ENCODE assay signal across 1 cellular context in the genomic region with DNA sequence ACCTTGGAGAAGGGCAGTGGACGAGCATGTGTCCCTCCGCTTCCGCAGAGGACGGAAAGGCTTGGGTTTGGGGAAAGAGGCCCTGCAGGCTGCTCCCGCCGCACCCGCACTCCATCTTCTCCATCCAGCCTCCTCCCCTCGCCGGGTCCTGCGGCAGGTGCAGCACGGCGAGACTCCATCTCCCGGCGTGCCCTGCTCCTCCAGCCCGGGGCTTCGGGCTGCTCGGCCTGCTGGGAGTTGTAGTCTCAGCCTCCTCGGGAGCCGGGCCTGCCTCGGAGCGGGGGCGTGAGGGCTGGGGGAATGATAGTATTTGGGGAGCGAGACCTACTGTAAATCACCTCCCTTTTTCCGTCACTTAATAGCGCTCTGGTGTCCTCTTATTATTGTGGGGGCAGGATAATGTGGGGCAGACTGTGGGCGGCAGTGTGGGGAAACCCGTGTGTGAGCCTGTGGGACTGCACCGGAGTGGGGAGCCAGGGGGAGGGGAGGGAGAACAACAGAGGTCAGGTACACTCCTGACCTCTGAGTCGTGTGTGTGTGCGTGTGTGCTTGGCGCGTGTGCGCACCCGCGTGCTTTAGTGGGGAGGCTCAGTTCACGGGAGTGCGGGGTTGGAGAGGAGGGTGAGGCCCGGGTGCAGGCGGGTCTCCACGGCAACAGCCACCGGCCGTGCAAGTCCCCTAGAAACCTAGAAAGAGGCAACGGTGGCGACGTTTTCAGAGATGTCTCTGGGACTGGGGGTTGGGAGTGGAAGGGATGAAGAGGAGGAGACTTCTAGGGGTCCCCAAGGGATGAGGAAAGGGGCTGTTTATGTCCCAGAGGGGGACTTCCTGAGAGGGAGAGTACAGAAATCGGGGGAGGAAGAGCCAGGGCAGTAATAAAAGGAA.
A peak's percentile ranks its signal among the peaks of the same experiment; 100 is the strongest.
TF ChIP-seq lines count a peak whose summit lies in the region.

No MANE protein-coding gene starts in this region.

TF ChIP-seq in HepG2, 621 proteins besides CTCF, POLR2A, EP300 and RAD21 (continued from another document and continues in another):
- 0 out of 2 replicates have a peak, but pooled peaks have one; percentile 32 for TF ChIP-seq NFYB (CRISPR knock-in tag; IDR thresholded peaks at IDR 0.05)
- TF ChIP-seq, protein P1, sequence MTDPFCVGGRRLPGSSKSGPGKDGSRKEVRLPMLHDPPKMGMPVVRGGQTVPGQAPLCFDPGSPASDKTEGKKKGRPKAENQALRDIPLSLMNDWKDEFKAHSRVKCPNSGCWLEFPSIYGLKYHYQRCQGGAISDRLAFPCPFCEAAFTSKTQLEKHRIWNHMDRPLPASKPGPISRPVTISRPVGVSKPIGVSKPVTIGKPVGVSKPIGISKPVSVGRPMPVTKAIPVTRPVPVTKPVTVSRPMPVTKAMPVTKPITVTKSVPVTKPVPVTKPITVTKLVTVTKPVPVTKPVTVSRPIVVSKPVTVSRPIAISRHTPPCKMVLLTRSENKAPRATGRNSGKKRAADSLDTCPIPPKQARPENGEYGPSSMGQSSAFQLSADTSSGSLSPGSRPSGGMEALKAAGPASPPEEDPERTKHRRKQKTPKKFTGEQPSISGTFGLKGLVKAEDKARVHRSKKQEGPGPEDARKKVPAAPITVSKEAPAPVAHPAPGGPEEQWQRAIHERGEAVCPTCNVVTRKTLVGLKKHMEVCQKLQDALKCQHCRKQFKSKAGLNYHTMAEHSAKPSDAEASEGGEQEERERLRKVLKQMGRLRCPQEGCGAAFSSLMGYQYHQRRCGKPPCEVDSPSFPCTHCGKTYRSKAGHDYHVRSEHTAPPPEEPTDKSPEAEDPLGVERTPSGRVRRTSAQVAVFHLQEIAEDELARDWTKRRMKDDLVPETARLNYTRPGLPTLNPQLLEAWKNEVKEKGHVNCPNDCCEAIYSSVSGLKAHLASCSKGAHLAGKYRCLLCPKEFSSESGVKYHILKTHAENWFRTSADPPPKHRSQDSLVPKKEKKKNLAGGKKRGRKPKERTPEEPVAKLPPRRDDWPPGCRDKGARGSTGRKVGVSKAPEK (CRISPR knock-in tag; IDR thresholded peaks at IDR 0.05; ENCODE audit: borderline replicate concordance) = peak; percentile 69; the same call in 1 of the 2 replicates
- TF ChIP-seq ZNF780A (CRISPR knock-in tag; IDR thresholded peaks at IDR 0.05) = 0 out of 2 replicates have a peak, but pooled peaks have one; percentile 64
- TF ChIP-seq, protein P2, sequence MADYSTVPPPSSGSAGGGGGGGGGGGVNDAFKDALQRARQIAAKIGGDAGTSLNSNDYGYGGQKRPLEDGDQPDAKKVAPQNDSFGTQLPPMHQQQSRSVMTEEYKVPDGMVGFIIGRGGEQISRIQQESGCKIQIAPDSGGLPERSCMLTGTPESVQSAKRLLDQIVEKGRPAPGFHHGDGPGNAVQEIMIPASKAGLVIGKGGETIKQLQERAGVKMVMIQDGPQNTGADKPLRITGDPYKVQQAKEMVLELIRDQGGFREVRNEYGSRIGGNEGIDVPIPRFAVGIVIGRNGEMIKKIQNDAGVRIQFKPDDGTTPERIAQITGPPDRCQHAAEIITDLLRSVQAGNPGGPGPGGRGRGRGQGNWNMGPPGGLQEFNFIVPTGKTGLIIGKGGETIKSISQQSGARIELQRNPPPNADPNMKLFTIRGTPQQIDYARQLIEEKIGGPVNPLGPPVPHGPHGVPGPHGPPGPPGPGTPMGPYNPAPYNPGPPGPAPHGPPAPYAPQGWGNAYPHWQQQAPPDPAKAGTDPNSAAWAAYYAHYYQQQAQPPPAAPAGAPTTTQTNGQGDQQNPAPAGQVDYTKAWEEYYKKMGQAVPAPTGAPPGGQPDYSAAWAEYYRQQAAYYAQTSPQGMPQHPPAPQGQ (CRISPR knock-in tag; IDR thresholded peaks at IDR 0.05; ENCODE audit: borderline replicate concordance) = no peak
- TF ChIP-seq HIVEP1 (CRISPR knock-in tag; IDR thresholded peaks at IDR 0.05) = peak; percentile 12; the same call in 1 of the 2 replicates
- TF ChIP-seq, protein P3, sequence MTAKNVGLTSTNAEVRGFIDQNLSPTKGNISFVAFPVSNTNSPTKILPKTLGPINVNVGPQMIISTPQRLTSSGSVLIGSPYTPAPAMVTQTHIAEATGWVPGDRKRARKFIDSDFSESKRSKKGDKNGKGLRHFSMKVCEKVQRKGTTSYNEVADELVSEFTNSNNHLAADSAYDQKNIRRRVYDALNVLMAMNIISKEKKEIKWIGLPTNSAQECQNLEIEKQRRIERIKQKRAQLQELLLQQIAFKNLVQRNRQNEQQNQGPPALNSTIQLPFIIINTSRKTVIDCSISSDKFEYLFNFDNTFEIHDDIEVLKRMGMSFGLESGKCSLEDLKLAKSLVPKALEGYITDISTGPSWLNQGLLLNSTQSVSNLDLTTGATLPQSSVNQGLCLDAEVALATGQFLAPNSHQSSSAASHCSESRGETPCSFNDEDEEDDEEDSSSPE (CRISPR knock-in tag; IDR thresholded peaks at IDR 0.05) = peak; percentile 54; the same call in 1 of the 2 replicates
- TF ChIP-seq, protein P4, sequence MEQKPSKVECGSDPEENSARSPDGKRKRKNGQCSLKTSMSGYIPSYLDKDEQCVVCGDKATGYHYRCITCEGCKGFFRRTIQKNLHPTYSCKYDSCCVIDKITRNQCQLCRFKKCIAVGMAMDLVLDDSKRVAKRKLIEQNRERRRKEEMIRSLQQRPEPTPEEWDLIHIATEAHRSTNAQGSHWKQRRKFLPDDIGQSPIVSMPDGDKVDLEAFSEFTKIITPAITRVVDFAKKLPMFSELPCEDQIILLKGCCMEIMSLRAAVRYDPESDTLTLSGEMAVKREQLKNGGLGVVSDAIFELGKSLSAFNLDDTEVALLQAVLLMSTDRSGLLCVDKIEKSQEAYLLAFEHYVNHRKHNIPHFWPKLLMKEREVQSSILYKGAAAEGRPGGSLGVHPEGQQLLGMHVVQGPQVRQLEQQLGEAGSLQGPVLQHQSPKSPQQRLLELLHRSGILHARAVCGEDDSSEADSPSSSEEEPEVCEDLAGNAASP (CRISPR knock-in tag; IDR thresholded peaks at IDR 0.05; ENCODE audit: borderline replicate concordance) = peak; percentile 52; the same call in 1 of the 2 replicates
- TF ChIP-seq NKX3-1 (CRISPR knock-in tag; IDR thresholded peaks at IDR 0.05) = no peak
- TF ChIP-seq JDP2 (CRISPR knock-in tag; IDR thresholded peaks at IDR 0.05; ENCODE audit: borderline replicate concordance) = no peak
- TF ChIP-seq, protein P5, sequence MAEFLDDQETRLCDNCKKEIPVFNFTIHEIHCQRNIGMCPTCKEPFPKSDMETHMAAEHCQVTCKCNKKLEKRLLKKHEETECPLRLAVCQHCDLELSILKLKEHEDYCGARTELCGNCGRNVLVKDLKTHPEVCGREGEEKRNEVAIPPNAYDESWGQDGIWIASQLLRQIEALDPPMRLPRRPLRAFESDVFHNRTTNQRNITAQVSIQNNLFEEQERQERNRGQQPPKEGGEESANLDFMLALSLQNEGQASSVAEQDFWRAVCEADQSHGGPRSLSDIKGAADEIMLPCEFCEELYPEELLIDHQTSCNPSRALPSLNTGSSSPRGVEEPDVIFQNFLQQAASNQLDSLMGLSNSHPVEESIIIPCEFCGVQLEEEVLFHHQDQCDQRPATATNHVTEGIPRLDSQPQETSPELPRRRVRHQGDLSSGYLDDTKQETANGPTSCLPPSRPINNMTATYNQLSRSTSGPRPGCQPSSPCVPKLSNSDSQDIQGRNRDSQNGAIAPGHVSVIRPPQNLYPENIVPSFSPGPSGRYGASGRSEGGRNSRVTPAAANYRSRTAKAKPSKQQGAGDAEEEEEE (CRISPR knock-in tag; IDR thresholded peaks at IDR 0.05; ENCODE audit: borderline replicate concordance) = peak; percentile 77; the same call in 1 of the 2 replicates
- TF ChIP-seq, protein P6, sequence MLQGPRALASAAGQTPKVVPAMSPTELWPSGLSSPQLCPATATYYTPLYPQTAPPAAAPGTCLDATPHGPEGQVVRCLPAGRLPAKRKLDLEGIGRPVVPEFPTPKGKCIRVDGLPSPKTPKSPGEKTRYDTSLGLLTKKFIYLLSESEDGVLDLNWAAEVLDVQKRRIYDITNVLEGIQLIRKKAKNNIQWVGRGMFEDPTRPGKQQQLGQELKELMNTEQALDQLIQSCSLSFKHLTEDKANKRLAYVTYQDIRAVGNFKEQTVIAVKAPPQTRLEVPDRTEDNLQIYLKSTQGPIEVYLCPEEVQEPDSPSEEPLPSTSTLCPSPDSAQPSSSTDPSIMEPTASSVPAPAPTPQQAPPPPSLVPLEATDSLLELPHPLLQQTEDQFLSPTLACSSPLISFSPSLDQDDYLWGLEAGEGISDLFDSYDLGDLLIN (CRISPR knock-in tag; IDR thresholded peaks at IDR 0.05; ENCODE audit: borderline replicate concordance) = no peak
- 0 out of 2 replicates have a peak, but pooled peaks have one; percentile 18 for TF ChIP-seq PAX8 (CRISPR knock-in tag; IDR thresholded peaks at IDR 0.05; ENCODE audit: borderline replicate concordance)
- TF ChIP-seq HDAC2 (CRISPR knock-in tag; IDR thresholded peaks at IDR 0.05) = peak; percentile 46; the same call in 1 of the 2 replicates
- TF ChIP-seq HCFC1 (IDR thresholded peaks at IDR 0.05; ENCODE audit: low read depth, low read length) = peak; percentile 98
- TF ChIP-seq, protein P7, sequence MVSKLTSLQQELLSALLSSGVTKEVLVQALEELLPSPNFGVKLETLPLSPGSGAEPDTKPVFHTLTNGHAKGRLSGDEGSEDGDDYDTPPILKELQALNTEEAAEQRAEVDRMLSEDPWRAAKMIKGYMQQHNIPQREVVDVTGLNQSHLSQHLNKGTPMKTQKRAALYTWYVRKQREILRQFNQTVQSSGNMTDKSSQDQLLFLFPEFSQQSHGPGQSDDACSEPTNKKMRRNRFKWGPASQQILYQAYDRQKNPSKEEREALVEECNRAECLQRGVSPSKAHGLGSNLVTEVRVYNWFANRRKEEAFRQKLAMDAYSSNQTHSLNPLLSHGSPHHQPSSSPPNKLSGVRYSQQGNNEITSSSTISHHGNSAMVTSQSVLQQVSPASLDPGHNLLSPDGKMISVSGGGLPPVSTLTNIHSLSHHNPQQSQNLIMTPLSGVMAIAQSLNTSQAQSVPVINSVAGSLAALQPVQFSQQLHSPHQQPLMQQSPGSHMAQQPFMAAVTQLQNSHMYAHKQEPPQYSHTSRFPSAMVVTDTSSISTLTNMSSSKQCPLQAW (CRISPR knock-in tag; IDR thresholded peaks at IDR 0.05) = peak; percentile 74
- TF ChIP-seq NR2F1 (CRISPR knock-in tag; IDR thresholded peaks at IDR 0.05) = 0 out of 4 replicates have a peak, but pooled peaks of 1 of the 2 experiments have one; percentile 12
- TF ChIP-seq ZNF589 (CRISPR knock-in tag; conservative IDR thresholded peaks at IDR 0.05) = 0 out of 2 replicates have a peak, but pooled peaks have one; percentile 26
- 0 out of 2 replicates have a peak, but pooled peaks have one; percentile 26 for TF ChIP-seq ZNF337 (CRISPR knock-in tag; IDR thresholded peaks at IDR 0.05; ENCODE audit: borderline replicate concordance, low read depth)
- TF ChIP-seq ATRX (CRISPR knock-in tag; IDR thresholded peaks at IDR 0.05; ENCODE audit: borderline replicate concordance) = no peak
- peak; percentile 64; the same call in 1 of the 2 replicates for TF ChIP-seq YEATS2 (CRISPR knock-in tag; IDR thresholded peaks at IDR 0.05; ENCODE audit: borderline replicate concordance)
- TF ChIP-seq NFE2 (CRISPR knock-in tag; IDR thresholded peaks at IDR 0.05) = no peak
- TF ChIP-seq DNMT1 (CRISPR knock-in tag; IDR thresholded peaks at IDR 0.05) = no peak; the same call in none of the 2 replicates
- TF ChIP-seq ZFP62 (CRISPR knock-in tag; IDR thresholded peaks at IDR 0.05) = no peak
- TF ChIP-seq GTF3A (CRISPR knock-in tag; conservative IDR thresholded peaks at IDR 0.05) = peak; percentile 35; the same call in 1 of the 2 replicates
- TF ChIP-seq ZNF350 (CRISPR knock-in tag; IDR thresholded peaks at IDR 0.05; ENCODE audit: borderline replicate concordance, low read depth) = peak; percentile 34; the same call in 1 of the 2 replicates
- TF ChIP-seq PHF21A (CRISPR knock-in tag; IDR thresholded peaks at IDR 0.05) = peak; percentile 70
- no peak for TF ChIP-seq PHF5A (CRISPR knock-in tag; IDR thresholded peaks at IDR 0.05; ENCODE audit: low read depth, unreplicated experiment)
- no peak; the same call in 1 of the 2 replicates for TF ChIP-seq BRD4 (CRISPR knock-in tag; IDR thresholded peaks at IDR 0.05)
- peak; percentile 14; the same call in 1 of the 2 replicates for TF ChIP-seq ZNF44 (CRISPR knock-in tag; IDR thresholded peaks at IDR 0.05)
- peak; percentile 50; the same call in 1 of the 2 replicates for TF ChIP-seq ZNF788 (CRISPR knock-in tag; IDR thresholded peaks at IDR 0.05; ENCODE audit: borderline replicate concordance)
- TF ChIP-seq, protein P8, sequence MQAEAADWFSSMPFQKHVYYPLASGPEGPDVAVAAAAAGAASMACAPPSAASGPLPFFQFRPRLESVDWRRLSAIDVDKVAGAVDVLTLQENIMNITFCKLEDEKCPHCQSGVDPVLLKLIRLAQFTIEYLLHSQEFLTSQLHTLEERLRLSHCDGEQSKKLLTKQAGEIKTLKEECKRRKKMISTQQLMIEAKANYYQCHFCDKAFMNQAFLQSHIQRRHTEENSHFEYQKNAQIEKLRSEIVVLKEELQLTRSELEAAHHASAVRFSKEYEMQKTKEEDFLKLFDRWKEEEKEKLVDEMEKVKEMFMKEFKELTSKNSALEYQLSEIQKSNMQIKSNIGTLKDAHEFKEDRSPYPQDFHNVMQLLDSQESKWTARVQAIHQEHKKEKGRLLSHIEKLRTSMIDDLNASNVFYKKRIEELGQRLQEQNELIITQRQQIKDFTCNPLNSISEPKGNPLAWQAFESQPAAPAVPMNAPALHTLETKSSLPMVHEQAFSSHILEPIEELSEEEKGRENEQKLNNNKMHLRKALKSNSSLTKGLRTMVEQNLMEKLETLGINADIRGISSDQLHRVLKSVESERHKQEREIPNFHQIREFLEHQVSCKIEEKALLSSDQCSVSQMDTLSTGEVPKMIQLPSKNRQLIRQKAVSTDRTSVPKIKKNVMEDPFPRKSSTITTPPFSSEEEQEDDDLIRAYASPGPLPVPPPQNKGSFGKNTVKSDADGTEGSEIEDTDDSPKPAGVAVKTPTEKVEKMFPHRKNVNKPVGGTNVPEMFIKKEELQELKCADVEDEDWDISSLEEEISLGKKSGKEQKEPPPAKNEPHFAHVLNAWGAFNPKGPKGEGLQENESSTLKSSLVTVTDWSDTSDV (CRISPR knock-in tag; IDR thresholded peaks at IDR 0.05) = no peak
- peak; percentile 85 for TF ChIP-seq SRSF1 (optimal IDR thresholded peaks at IDR 0.05; ENCODE audit: low read depth, low read length)
- TF ChIP-seq ARID2 (CRISPR knock-in tag; IDR thresholded peaks at IDR 0.05; ENCODE audit: borderline replicate concordance) = no peak
- TF ChIP-seq HDAC1 (CRISPR knock-in tag; IDR thresholded peaks at IDR 0.05) = peak; percentile 81
- TF ChIP-seq ZNF816 (CRISPR knock-in tag; IDR thresholded peaks at IDR 0.05; ENCODE audit: borderline replicate concordance) = 0 out of 2 replicates have a peak, but pooled peaks have one; percentile 13
- TF ChIP-seq SYNCRIP (IDR thresholded peaks at IDR 0.05; ENCODE audit: insufficient read depth, low read depth, low read length) = no peak
- 0 out of 2 replicates have a peak, but pooled peaks have one; percentile 35 for TF ChIP-seq RFX3 (CRISPR knock-in tag; IDR thresholded peaks at IDR 0.05)
- TF ChIP-seq PHF8 (CRISPR knock-in tag; IDR thresholded peaks at IDR 0.05) = peak; percentile 54; the same call in 1 of the 2 replicates
- TF ChIP-seq ZNF343 (CRISPR knock-in tag; IDR thresholded peaks at IDR 0.05) = 0 out of 2 replicates have a peak, but pooled peaks have one; percentile 69
- TF ChIP-seq TBL1XR1 (IDR thresholded peaks at IDR 0.05; ENCODE audit: borderline replicate concordance, low read length, partially characterized antibody) = peak; percentile 51
- TF ChIP-seq ARNT2 (CRISPR knock-in tag; IDR thresholded peaks at IDR 0.05; ENCODE audit: low read depth) = peak; percentile 22; the same call in 1 of the 2 replicates
- peak; percentile 64 for TF ChIP-seq HNRNPLL (IDR thresholded peaks at IDR 0.05; ENCODE audit: low read depth, low read length, poor library complexity, severe bottlenecking)
- TF ChIP-seq TBX2 (CRISPR knock-in tag; IDR thresholded peaks at IDR 0.05; ENCODE audit: borderline replicate concordance) = 0 out of 2 replicates have a peak, but pooled peaks have one; percentile 39
- peak; percentile 72 for TF ChIP-seq SALL2 (CRISPR knock-in tag; IDR thresholded peaks at IDR 0.05)
- TF ChIP-seq ZNF234 (CRISPR knock-in tag; conservative IDR thresholded peaks at IDR 0.05) = no peak
- TF ChIP-seq HOXA3 (CRISPR knock-in tag; IDR thresholded peaks at IDR 0.05) = peak; percentile 22; the same call in 1 of the 2 replicates
